ENCODE assay signal across 1 cellular context in the genomic region with DNA sequence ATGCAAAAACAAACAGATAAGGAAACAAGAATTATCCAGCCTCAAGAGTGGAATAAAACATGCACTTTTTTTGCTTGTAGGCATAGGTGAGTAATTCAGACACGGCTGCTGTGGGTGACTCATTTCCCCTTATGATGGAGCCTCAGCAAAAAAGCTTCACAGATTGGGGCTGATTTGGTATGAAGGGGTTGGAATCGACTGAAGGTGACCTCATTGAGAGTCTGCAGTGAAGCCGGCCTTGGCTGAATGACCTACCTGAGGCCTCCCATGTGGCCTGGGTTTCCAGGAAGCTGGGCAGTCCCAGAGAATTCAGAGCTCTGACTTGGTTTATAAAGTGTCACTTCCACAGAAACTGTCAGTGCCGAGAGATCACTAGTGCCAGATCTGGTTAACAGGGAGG.
TF ChIP-seq lines count a peak whose summit lies in the region.

No MANE protein-coding gene starts in this region.

TF ChIP-seq in GM12878, 131 proteins besides CTCF, POLR2A, EP300 and RAD21 (continued from another document):
- TF ChIP-seq, protein P1, sequence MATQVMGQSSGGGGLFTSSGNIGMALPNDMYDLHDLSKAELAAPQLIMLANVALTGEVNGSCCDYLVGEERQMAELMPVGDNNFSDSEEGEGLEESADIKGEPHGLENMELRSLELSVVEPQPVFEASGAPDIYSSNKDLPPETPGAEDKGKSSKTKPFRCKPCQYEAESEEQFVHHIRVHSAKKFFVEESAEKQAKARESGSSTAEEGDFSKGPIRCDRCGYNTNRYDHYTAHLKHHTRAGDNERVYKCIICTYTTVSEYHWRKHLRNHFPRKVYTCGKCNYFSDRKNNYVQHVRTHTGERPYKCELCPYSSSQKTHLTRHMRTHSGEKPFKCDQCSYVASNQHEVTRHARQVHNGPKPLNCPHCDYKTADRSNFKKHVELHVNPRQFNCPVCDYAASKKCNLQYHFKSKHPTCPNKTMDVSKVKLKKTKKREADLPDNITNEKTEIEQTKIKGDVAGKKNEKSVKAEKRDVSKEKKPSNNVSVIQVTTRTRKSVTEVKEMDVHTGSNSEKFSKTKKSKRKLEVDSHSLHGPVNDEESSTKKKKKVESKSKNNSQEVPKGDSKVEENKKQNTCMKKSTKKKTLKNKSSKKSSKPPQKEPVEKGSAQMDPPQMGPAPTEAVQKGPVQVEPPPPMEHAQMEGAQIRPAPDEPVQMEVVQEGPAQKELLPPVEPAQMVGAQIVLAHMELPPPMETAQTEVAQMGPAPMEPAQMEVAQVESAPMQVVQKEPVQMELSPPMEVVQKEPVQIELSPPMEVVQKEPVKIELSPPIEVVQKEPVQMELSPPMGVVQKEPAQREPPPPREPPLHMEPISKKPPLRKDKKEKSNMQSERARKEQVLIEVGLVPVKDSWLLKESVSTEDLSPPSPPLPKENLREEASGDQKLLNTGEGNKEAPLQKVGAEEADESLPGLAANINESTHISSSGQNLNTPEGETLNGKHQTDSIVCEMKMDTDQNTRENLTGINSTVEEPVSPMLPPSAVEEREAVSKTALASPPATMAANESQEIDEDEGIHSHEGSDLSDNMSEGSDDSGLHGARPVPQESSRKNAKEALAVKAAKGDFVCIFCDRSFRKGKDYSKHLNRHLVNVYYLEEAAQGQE (IDR thresholded peaks at IDR 0.05; ENCODE audit: low read depth, low read length) = no peak
- no peak for TF ChIP-seq HDGF (IDR thresholded peaks at IDR 0.05)
